ENCODE assay signal across 8 cellular contexts in genomic region chr1:85464497-85465098, GRCh38. TPM values are rescaled to one million over a fixed set of nuclear protein-coding genes. Genes with fewer than 3 reads are reported as not detected.
DNase-seq lines count a peak whose midpoint lies in the region; ATAC-seq and TF ChIP-seq lines count a peak whose summit lies in the region.

No MANE protein-coding gene starts in this region.

- H3K27ac ChIP-seq in cardiac muscle cell: no peak overlapping the region

- H3K36me3 Mint-ChIP-seq in activated naive CD8-positive, alpha-beta T cell treated with anti-CD3 and anti-CD28 coated beads, Interleukin-2, amount 50 U/mL, for 24 hours (ENCODE audit: low read depth): no peaks in the 10 kb centered on the region
- H3K36me3 Mint-ChIP-seq in osteocyte (ENCODE audit: unreplicated experiment): no peaks in the 10 kb centered on the region

- H3K27me3 ChIP-seq in cardiac muscle cell: peaks cover 54% of the 10 kb centered on the region

- peak overlapping the region; percentile 77 for H3K4me3 ChIP-seq in cardiac muscle cell

- peaks cover 61% of the 10 kb centered on the region for H3K27me3 Mint-ChIP-seq in activated naive CD8-positive, alpha-beta T cell treated with anti-CD3 and anti-CD28 coated beads, Interleukin-2, amount 50 U/mL, for 24 hours
- no peaks in the 10 kb centered on the region for H3K27me3 Mint-ChIP-seq in osteocyte (ENCODE audit: unreplicated experiment)

- H3K9me3 ChIP-seq in cardiac muscle cell (ENCODE audit: low read depth): no peaks in the 10 kb centered on the region

- peak; percentile 61 for ATAC-seq in GM18517 (IDR thresholded peaks at IDR 0.05; ENCODE audit: unreplicated experiment)
- peak; percentile 50 for ATAC-seq in HG03066 (IDR thresholded peaks at IDR 0.05; ENCODE audit: low read depth, unreplicated experiment)
- peak; percentile 66 for ATAC-seq in activated naive CD8-positive, alpha-beta T cell treated with anti-CD3 and anti-CD28 coated beads, Interleukin-2, amount 50 U/mL, for 24 hours

- DNase-seq in AG08395 (ENCODE audit: low spot score) (peak; percentile 74), NCI-H510A treated with DMSO at 0.1 percent for 48 hours (lab: John Stamatoyannopoulos, UW) (peak; percentile 85), cardiac muscle cell (ENCODE audit: low read depth in 1 of 2, low spot score in 1 of 2) (peak in 1 of 2 donors; percentile 75), osteocyte (ENCODE audit: extremely low spot score, unreplicated experiment) (peak; percentile 91), cortex of kidney (lab: John Stamatoyannopoulos, UW) (no peak)
- peak; percentile 22 for DNase-seq in activated naive CD8-positive, alpha-beta T cell treated with anti-CD3 and anti-CD28 coated beads, Interleukin-2, amount 50 U/mL, for 24 hours

- H3K27ac Mint-ChIP-seq in activated naive CD8-positive, alpha-beta T cell treated with anti-CD3 and anti-CD28 coated beads, Interleukin-2, amount 50 U/mL, for 24 hours: no peak overlapping the region
- peak overlapping the region; percentile 73 for H3K27ac Mint-ChIP-seq in osteocyte (ENCODE audit: unreplicated experiment)

- H3K4me1 ChIP-seq in cardiac muscle cell (ENCODE audit: low read depth): no peaks in the 10 kb centered on the region

- no peaks in the 10 kb centered on the region for H3K9me3 Mint-ChIP-seq in activated naive CD8-positive, alpha-beta T cell treated with anti-CD3 and anti-CD28 coated beads, Interleukin-2, amount 50 U/mL, for 24 hours
- H3K9me3 Mint-ChIP-seq in osteocyte (ENCODE audit: unreplicated experiment): no peaks in the 10 kb centered on the region

- no peaks in the 10 kb centered on the region for H3K4me1 Mint-ChIP-seq in activated naive CD8-positive, alpha-beta T cell treated with anti-CD3 and anti-CD28 coated beads, Interleukin-2, amount 50 U/mL, for 24 hours
- H3K4me1 Mint-ChIP-seq in osteocyte (ENCODE audit: unreplicated experiment): peaks cover 45% of the 10 kb centered on the region

- peak overlapping the region; percentile 35 for H3K4me3 Mint-ChIP-seq in activated naive CD8-positive, alpha-beta T cell treated with anti-CD3 and anti-CD28 coated beads, Interleukin-2, amount 50 U/mL, for 24 hours
- H3K4me3 Mint-ChIP-seq in osteocyte (ENCODE audit: unreplicated experiment): peak overlapping the region; percentile 83

- no peaks in the 10 kb centered on the region for H3K36me3 ChIP-seq in cardiac muscle cell

- no peak for TF ChIP-seq CTCF in cardiac muscle cell (IDR thresholded peaks at IDR 0.05; ENCODE audit: low read depth, low read length)
- TF ChIP-seq CTCF in osteocyte (IDR thresholded peaks at IDR 0.05): peak; percentile 1

RNA-seq across cellular contexts. Expression of gene DDAH1, which starts 0.4 kb away (rescaled TPM):
- total RNA-seq in cardiac muscle cell: 14.0 and 15.5 TPM in 2 replicates
- polyA plus RNA-seq in cardiac muscle cell: 8.3 and 9.1 TPM in 2 replicates
- total RNA-seq in osteocyte: 40.8 and 46.8 TPM in 2 replicates
